In the genomic region with DNA sequence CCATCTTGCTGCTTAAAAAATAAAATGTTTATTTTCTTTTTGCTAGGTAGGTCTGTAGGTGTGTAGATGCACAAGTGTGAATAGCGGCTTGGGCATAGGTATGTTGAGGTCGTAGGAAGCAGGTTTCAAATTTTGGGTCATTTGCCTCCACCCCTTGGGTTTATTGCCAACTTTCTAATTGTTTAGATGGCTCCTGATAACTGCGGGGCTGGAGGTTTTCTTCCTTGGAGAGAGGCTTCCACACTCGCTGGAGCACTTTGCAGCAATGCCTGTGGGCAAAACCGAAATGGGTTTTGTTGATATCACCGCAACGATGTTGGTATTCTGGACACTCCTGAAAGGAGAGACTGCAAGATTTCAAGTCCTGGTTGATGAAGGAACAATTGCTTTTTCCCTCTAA, we compare ENCODE assay signal across 10 cellular contexts. TPM values are rescaled to one million over a fixed set of nuclear protein-coding genes. Genes with fewer than 3 reads are reported as not detected.
"Had no signal": no experiment of that assay in that cellular context is flagged by ENCODE, and none has a peak within 500 bp of the region (broad histone marks: within the 10 kb centered on the region; RNA-seq: fewer than 3 reads in every experiment).

No MANE protein-coding gene starts in this region.

- H3K9ac ChIP-seq: KMS-11 had no signal

- H3K27ac ChIP-seq: HL-60, KMS-11 had no signal

- ATAC-seq: HepG2, K562 had no signal

- H3K4me3 Mint-ChIP-seq: IgD-negative memory B cell had no signal

- H3K36me3 Mint-ChIP-seq: IgD-negative memory B cell had no signal

- H3K4me2 ChIP-seq: KMS-11 had no signal

- H3K4me3 ChIP-seq: K562 had no signal

- H3K27ac Mint-ChIP-seq: IgD-negative memory B cell had no signal

- FAIRE-seq: HepG2, HTR-8/SVneo, K562 had no signal

- DNase-seq: IMR-90, KBM-7, KG1 had no signal

RNA-seq across cellular contexts. Expression of gene POU4F2, which starts 3.9 kb away (rescaled TPM):
- total RNA-seq: HepG2, HT1080, IMR-90, K562 had no signal
- polyA plus RNA-seq: HepG2, IgD-negative memory B cell, IMR-90, K562 had no signal
